11 cellular contexts compared by ENCODE assay signal in genomic region chr3:10299175-10299574, GRCh38. TPM values are rescaled to one million over a fixed set of nuclear protein-coding genes. Genes with fewer than 3 reads are reported as not detected.
DNase-seq lines count a peak whose midpoint lies in the region; ATAC-seq and TF ChIP-seq lines count a peak whose summit lies in the region.
"Had no signal": no experiment of that assay in that cellular context is flagged by ENCODE, and none has a peak within 500 bp of the region (broad histone marks: within the 10 kb centered on the region; RNA-seq: fewer than 3 reads in every experiment).

No MANE protein-coding gene starts in this region.

- H2AK9ac ChIP-seq in IMR-90 (replicated peaks; ENCODE audit: low read depth, low read length, poor library complexity): no peak overlapping the region

- H3K4me3 ChIP-seq in CD4-positive, alpha-beta memory T cell (ENCODE audit: low read length in 2 of 2): no peak overlapping the region
- no peak overlapping the region for H3K4me3 ChIP-seq in IMR-90 (ENCODE audit: insufficient read depth, low read depth, low read length)
- H3K4me3 ChIP-seq in mesenchymal stem cell (ENCODE audit: insufficient read depth in 1 of 2, low read depth in 1 of 2, low read length in 2 of 2): no peak overlapping the region
- H3K4me3 ChIP-seq: stomach had no signal

- no peak for DNase-seq in CD4-positive, alpha-beta memory T cell
- DNase-seq in IMR-90: peak; percentile 17
- no peak for DNase-seq in activated naive CD8-positive, alpha-beta T cell treated with anti-CD3 and anti-CD28 coated beads, Interleukin-2, amount 50 U/mL, for 24 hours
- DNase-seq in mesenchymal stem cell: no peak
- DNase-seq in NCI-H526 treated with DMSO at 0.1 percent for 48 hours (lab: John Stamatoyannopoulos, UW): no peak
- no peak for DNase-seq in head of caudate nucleus
- DNase-seq: activated T-cell treated with anti-CD3 and anti-CD28 coated beads, Interleukin-2, amount 50 U/mL, for 1 hour; GOT3; stomach had no signal

- in situ Hi-C loops in IMR-90 (cut with MboI; ENCODE audit: low sequenced_read_pairs): no loop called here

- H4K5ac ChIP-seq in IMR-90 (ENCODE audit: low read depth, low read length): no peak overlapping the region

- no TSS peak for BruUV-seq in IMR-90 (replicated peaks; lab: Mats Ljungman, UMichigan)

- H3K4me1 Mint-ChIP-seq in CD4-positive, alpha-beta memory T cell: peaks cover 2 to 13% (median 9%) of the 10 kb centered on the region in 4 donors
- peaks cover 11% of the 10 kb centered on the region for H3K4me1 Mint-ChIP-seq in activated naive CD8-positive, alpha-beta T cell treated with anti-CD3 and anti-CD28 coated beads, Interleukin-2, amount 50 U/mL, for 24 hours

- H4K8ac ChIP-seq in IMR-90 (ENCODE audit: low read depth in 2 of 2, low read length in 2 of 2) (no peak overlapping the region), mesenchymal stem cell (ENCODE audit: low read length) (no peak overlapping the region)

- no peaks in the 10 kb centered on the region for H3K9me3 ChIP-seq in CD4-positive, alpha-beta memory T cell (ENCODE audit: control insufficient read depth in 1 of 2, low read length in 2 of 2)
- H3K9me3 ChIP-seq in IMR-90 (ENCODE audit: control insufficient read depth, insufficient read depth, low read length) (no peaks in the 10 kb centered on the region), mesenchymal stem cell (ENCODE audit: control insufficient read depth, low read length) (no peaks in the 10 kb centered on the region)
- H3K9me3 ChIP-seq: stomach had no signal

- H3K27me3 Mint-ChIP-seq in CD4-positive, alpha-beta memory T cell: no peaks in the 10 kb centered on the region
- H3K27me3 Mint-ChIP-seq in activated naive CD8-positive, alpha-beta T cell treated with anti-CD3 and anti-CD28 coated beads, Interleukin-2, amount 50 U/mL, for 24 hours: no peaks in the 10 kb centered on the region

- peaks cover 35 to 60% of the 10 kb centered on the region in 2 donors for H3K36me3 Mint-ChIP-seq in CD4-positive, alpha-beta memory T cell
- H3K36me3 Mint-ChIP-seq in activated naive CD8-positive, alpha-beta T cell treated with anti-CD3 and anti-CD28 coated beads, Interleukin-2, amount 50 U/mL, for 24 hours (ENCODE audit: low read depth): peaks cover 57% of the 10 kb centered on the region

- no peak overlapping the region for H2BK120ac ChIP-seq in IMR-90 (ENCODE audit: low read depth, low read length)
- no peak overlapping the region for H2BK120ac ChIP-seq in mesenchymal stem cell (ENCODE audit: low read depth, low read length)

- POLR2A ChIA-PET in CD4-positive, alpha-beta memory T cell (lab: Charles Lee; ENCODE audit: partially characterized antibody): no interaction called here
- POLR2A ChIA-PET in IMR-90 (lab: Charles Lee; ENCODE audit: unreplicated experiment): no interaction called here

- H3K4ac ChIP-seq in IMR-90 (ENCODE audit: low read depth, low read length) (no peak overlapping the region), mesenchymal stem cell (ENCODE audit: low read depth in 1 of 2, low read length in 2 of 2) (no peak overlapping the region)

- no peak overlapping the region for H2AK5ac ChIP-seq in IMR-90 (ENCODE audit: low read depth, low read length)
- no peak overlapping the region for H2AK5ac ChIP-seq in mesenchymal stem cell (ENCODE audit: low read length, severe bottlenecking)

- no peak overlapping the region for H2BK5ac ChIP-seq in IMR-90 (ENCODE audit: low read depth, low read length, poor library complexity, severe bottlenecking)
- no peak overlapping the region for H2BK5ac ChIP-seq in mesenchymal stem cell (ENCODE audit: low read depth, low read length, poor library complexity, severe bottlenecking)

- H2BK12ac ChIP-seq in mesenchymal stem cell (ENCODE audit: low read length in 2 of 2): no peak overlapping the region

- no peak overlapping the region for H3K4me3 Mint-ChIP-seq in CD4-positive, alpha-beta memory T cell
- H3K4me3 Mint-ChIP-seq in activated naive CD8-positive, alpha-beta T cell treated with anti-CD3 and anti-CD28 coated beads, Interleukin-2, amount 50 U/mL, for 24 hours: no peak overlapping the region

- no peak for TF ChIP-seq POLR2A in IMR-90 (IDR thresholded peaks at IDR 0.05; ENCODE audit: low read depth, low read length)

- TF ChIP-seq CTCF in IMR-90 (conservative IDR thresholded peaks at IDR 0.05; ENCODE audit: low read depth, low read length): no peak

- intact Hi-C loops in CD4-positive, alpha-beta memory T cell (cut with micrococcal nuclease): no loop called here
- intact Hi-C loops in IMR-90 (cut with micrococcal nuclease): no loop called here
- intact Hi-C loops in head of caudate nucleus (cut with DNase I): no loop called here

- H3K27ac ChIP-seq in CD4-positive, alpha-beta memory T cell (ENCODE audit: low read depth, low read length): no peak overlapping the region
- H3K27ac ChIP-seq in IMR-90 (ENCODE audit: insufficient read depth, low read length): no peak overlapping the region
- no peak overlapping the region for H3K27ac ChIP-seq in mesenchymal stem cell (ENCODE audit: low read length, poor library complexity, severe bottlenecking)

- H2AFZ ChIP-seq in IMR-90 (replicated peaks; ENCODE audit: low read length, poor library complexity) (no peak overlapping the region), mesenchymal stem cell (ENCODE audit: low read depth, low read length) (no peak overlapping the region)

- ATAC-seq in IMR-90 (ENCODE audit: low read depth): no peak; the same call in 1 of the 2 replicates
- ATAC-seq in activated naive CD8-positive, alpha-beta T cell treated with anti-CD3 and anti-CD28 coated beads, Interleukin-2, amount 50 U/mL, for 24 hours: no peak
- ATAC-seq in GM18867 (IDR thresholded peaks at IDR 0.05; ENCODE audit: unreplicated experiment): no peak

- H3K4me1 ChIP-seq in CD4-positive, alpha-beta memory T cell (ENCODE audit: insufficient read depth, low read length): no peaks in the 10 kb centered on the region
- no peaks in the 10 kb centered on the region for H3K4me1 ChIP-seq in IMR-90 (ENCODE audit: control insufficient read depth, insufficient read depth, low read length)
- peaks cover 3% of the 10 kb centered on the region for H3K4me1 ChIP-seq in mesenchymal stem cell (ENCODE audit: control insufficient read depth, insufficient read depth, low read depth, low read length)

- H2BK15ac ChIP-seq in IMR-90 (ENCODE audit: low read depth, low read length): no peak overlapping the region
- no peak overlapping the region for H2BK15ac ChIP-seq in mesenchymal stem cell (ENCODE audit: low read depth, poor library complexity, severe bottlenecking)

- no peak overlapping the region for H4K91ac ChIP-seq in IMR-90 (ENCODE audit: insufficient read depth, low read depth, low read length)
- no peak overlapping the region for H4K91ac ChIP-seq in mesenchymal stem cell (ENCODE audit: low read length)

- H3K18ac ChIP-seq in IMR-90 (ENCODE audit: low read depth, low read length) (no peak overlapping the region), mesenchymal stem cell (ENCODE audit: low read depth in 1 of 2, low read length in 2 of 2) (no peak overlapping the region)

- peaks cover 0 to 1% (median 0%) of the 10 kb centered on the region in 8 donors for H3K9me3 Mint-ChIP-seq in CD4-positive, alpha-beta memory T cell
- H3K9me3 Mint-ChIP-seq in activated naive CD8-positive, alpha-beta T cell treated with anti-CD3 and anti-CD28 coated beads, Interleukin-2, amount 50 U/mL, for 24 hours: no peaks in the 10 kb centered on the region

- WGBS in IMR-90 (ENCODE audit: extremely low coverage in 2 of 2, insufficient read length in 1 of 2), 2 experiments: no CpG with 5 or more reads among the region's 2 CpGs
- WGBS in mesenchymal stem cell: 100% methylated on average over 1 of the region's 2 CpGs

- H3K36me3 ChIP-seq in CD4-positive, alpha-beta memory T cell (ENCODE audit: insufficient read depth, low read length): peaks cover 49% of the 10 kb centered on the region
- H3K36me3 ChIP-seq in IMR-90 (ENCODE audit: control insufficient read depth, insufficient read depth, low read length) (peaks cover 53% of the 10 kb centered on the region), mesenchymal stem cell (ENCODE audit: control insufficient read depth in 1 of 2, insufficient read depth in 2 of 2, low read depth in 1 of 2, low read length in 2 of 2) (peaks cover 53 to 76% of the 10 kb centered on the region in 2 experiments)

- no peak overlapping the region for H2BK20ac ChIP-seq in IMR-90 (ENCODE audit: low read depth, low read length)

- no peaks in the 10 kb centered on the region for H3K27me3 ChIP-seq in CD4-positive, alpha-beta memory T cell (ENCODE audit: insufficient read depth, low read length)
- H3K27me3 ChIP-seq in IMR-90 (ENCODE audit: control insufficient read depth, insufficient read depth, low read length): no peaks in the 10 kb centered on the region
- no peaks in the 10 kb centered on the region for H3K27me3 ChIP-seq in mesenchymal stem cell (ENCODE audit: control insufficient read depth in 1 of 2, insufficient read depth in 1 of 2, low read length in 2 of 2)
- H3K27me3 ChIP-seq: stomach had no signal

- H3K23ac ChIP-seq in IMR-90 (ENCODE audit: low read depth, low read length) (no peak overlapping the region), mesenchymal stem cell (ENCODE audit: low read length in 2 of 2) (no peak overlapping the region)

- H3K4me2 ChIP-seq in IMR-90 (ENCODE audit: low read depth, low read length) (no peak overlapping the region), mesenchymal stem cell (ENCODE audit: low read length, poor library complexity, severe bottlenecking) (no peak overlapping the region)

- H3K27ac Mint-ChIP-seq in CD4-positive, alpha-beta memory T cell: peak overlapping the region in 5 of 7 donors; percentile 57 to 85 (median 82)
- H3K27ac Mint-ChIP-seq in activated naive CD8-positive, alpha-beta T cell treated with anti-CD3 and anti-CD28 coated beads, Interleukin-2, amount 50 U/mL, for 24 hours: peak overlapping the region; percentile 78

- TF ChIP-seq RAD21 in IMR-90 (IDR thresholded peaks at IDR 0.05; ENCODE audit: low read length): no peak

- H3K9me1 ChIP-seq in IMR-90 (ENCODE audit: insufficient read depth, low read length): peaks cover 3% of the 10 kb centered on the region; the same call in 1 of the 2 replicates

- dilution Hi-C loops in IMR-90 (cut with HindIII; ENCODE audit: low sequenced_read_pairs, unreplicated experiment): no loop called here

- H4K20me1 ChIP-seq in IMR-90 (ENCODE audit: insufficient read depth, low read length): peaks cover 27% of the 10 kb centered on the region

- H3K79me1 ChIP-seq in IMR-90 (ENCODE audit: low read depth in 1 of 2, low read length in 2 of 2): peaks cover 17 to 20% of the 10 kb centered on the region in 2 experiments
- H3K79me1 ChIP-seq in mesenchymal stem cell (replicated peaks; ENCODE audit: low read length, poor library complexity, severe bottlenecking): peaks cover 21% of the 10 kb centered on the region

- CTCF ChIA-PET in CD4-positive, alpha-beta memory T cell (lab: Charles Lee; ENCODE audit: partially characterized antibody): interaction anchor here (1.0 kb wide), 1 partner anchor 34 kb away, joined by 3 read pairs; no protein-coding TSS in a partner anchor
- CTCF ChIA-PET in IMR-90 (lab: Yijun Ruan, JAX): no interaction called here

- H3K9ac ChIP-seq in IMR-90 (ENCODE audit: low read depth, low read length) (no peak overlapping the region), mesenchymal stem cell (ENCODE audit: low read length) (peak overlapping the region; percentile 54)

- no peak overlapping the region for H3K56ac ChIP-seq in IMR-90 (ENCODE audit: extremely low read depth, insufficient read depth, low read length)

- no peak overlapping the region for H3K14ac ChIP-seq in IMR-90 (replicated peaks; ENCODE audit: low read depth, low read length)
- H3K14ac ChIP-seq in mesenchymal stem cell (ENCODE audit: low read length in 2 of 2): no peak overlapping the region

RNA-seq across cellular contexts. Expression of gene GHRL, which starts 6.4 kb away (rescaled TPM):
- total RNA-seq in CD4-positive, alpha-beta memory T cell: 1 to 10 TPM in 1 of 2 experiments, not detected in 1; 1.1 TPM
- under 1 TPM in 1 of 2 donors, not detected in 1; 0.75 TPM for polyA plus RNA-seq in CD4-positive, alpha-beta memory T cell
- total RNA-seq in IMR-90 (2012; rRNA removed): not detected in 2 replicates
- 0.27 TPM in 1 of 2 replicates, not detected in the other for polyA plus RNA-seq in IMR-90 (2012; rRNA removed)
- not detected in 2 replicates for polyA plus RNA-seq in IMR-90 (2012; cell fraction: cytosol; rRNA removed)
- 0.11 and 0.62 TPM in 2 replicates for polyA plus RNA-seq in IMR-90 (2012; cell fraction: nucleus; rRNA removed; ENCODE audit: low replicate concordance)
- not detected for polyA plus RNA-seq in mesenchymal stem cell (2013, experiment 1 of 2)
- polyA plus RNA-seq in mesenchymal stem cell (2013, experiment 2 of 2): not detected
- total RNA-seq: M059J had no signal

RNA-seq across cellular contexts. Expression of gene SEC13, which starts 21.7 kb away (rescaled TPM):
- total RNA-seq in CD4-positive, alpha-beta memory T cell: 10 to 100 TPM; 64.1 to 67.9 TPM
- polyA plus RNA-seq in CD4-positive, alpha-beta memory T cell: 100 to 1,000 TPM; 131 to 155 TPM
- total RNA-seq in IMR-90 (2012; rRNA removed): 443 and 475 TPM in 2 replicates
- polyA plus RNA-seq in IMR-90 (2012; rRNA removed): 364 and 377 TPM in 2 replicates
- 372 and 417 TPM in 2 replicates for polyA plus RNA-seq in IMR-90 (2012; cell fraction: cytosol; rRNA removed)
- 300 and 409 TPM in 2 replicates for polyA plus RNA-seq in IMR-90 (2012; cell fraction: nucleus; rRNA removed; ENCODE audit: low replicate concordance)
- 246 TPM for polyA plus RNA-seq in mesenchymal stem cell (2013, experiment 1 of 2)
- polyA plus RNA-seq in mesenchymal stem cell (2013, experiment 2 of 2): 245 TPM

RNA-seq across cellular contexts. Expression of gene TATDN2, which starts 50.9 kb away (rescaled TPM):
- 10 to 100 TPM; 76.1 to 79.3 TPM for total RNA-seq in CD4-positive, alpha-beta memory T cell
- polyA plus RNA-seq in CD4-positive, alpha-beta memory T cell: 10 to 100 TPM in 1 of 2 donors, 1 to 10 TPM in 1; 8.4 to 20.1 TPM
- 7.8 and 9.0 TPM in 2 replicates for total RNA-seq in IMR-90 (2012; rRNA removed)
- polyA plus RNA-seq in IMR-90 (2012; rRNA removed): 15.0 and 18.8 TPM in 2 replicates
- 9.1 and 10.1 TPM in 2 replicates for polyA plus RNA-seq in IMR-90 (2012; cell fraction: cytosol; rRNA removed)
- 11.1 and 22.6 TPM in 2 replicates for polyA plus RNA-seq in IMR-90 (2012; cell fraction: nucleus; rRNA removed; ENCODE audit: low replicate concordance)
- 17.8 TPM for polyA plus RNA-seq in mesenchymal stem cell (2013, experiment 1 of 2)
- 17.5 TPM for polyA plus RNA-seq in mesenchymal stem cell (2013, experiment 2 of 2)
